In genomic region chr4:41216294-41217019, GRCh38 we compare ENCODE assay signal across 8 cellular contexts. TPM values are rescaled to one million over a fixed set of nuclear protein-coding genes. Genes with fewer than 3 reads are reported as not detected.
DNase-seq lines count a peak whose midpoint lies in the region; TF ChIP-seq lines count a peak whose summit lies in the region.

No MANE protein-coding gene starts in this region.

- H3K4me2 ChIP-seq in OCI-LY1 (ENCODE audit: low read length) (peak overlapping the region; percentile 78), trophoblast cell (ENCODE audit: low read length) (peak overlapping the region; percentile 58)

- H3K9me2 ChIP-seq in OCI-LY1 (ENCODE audit: low read depth, low read length): no peaks in the 10 kb centered on the region

- H2BK5ac ChIP-seq in trophoblast cell (ENCODE audit: low read depth, low read length, poor library complexity): peak overlapping the region; percentile 84

- TF ChIP-seq CTCF in GM20000 (IDR thresholded peaks at IDR 0.05; ENCODE audit: extremely low read depth, missing control alignments) (no peak), OCI-LY1 (IDR thresholded peaks at IDR 0.05; ENCODE audit: low read length) (peak; percentile 33; the same call in 1 of the 2 replicates), cardiac muscle cell (IDR thresholded peaks at IDR 0.05; ENCODE audit: low read depth, low read length) (peak; percentile 35)

- no peak overlapping the region for H3K27ac ChIP-seq in OCI-LY1 (ENCODE audit: low read depth, low read length, poor library complexity, severe bottlenecking)
- peak overlapping the region; percentile 61 for H3K27ac ChIP-seq in cardiac muscle cell
- H3K27ac ChIP-seq in trophoblast cell (ENCODE audit: low read depth, low read length): peak overlapping the region; percentile 76

- peak overlapping the region; percentile 88 for H4K12ac ChIP-seq in trophoblast cell (ENCODE audit: low read depth, low read length)

- peak overlapping the region; percentile 4 for H2BK12ac ChIP-seq in trophoblast cell (ENCODE audit: low read length)

- peak overlapping the region; percentile 67 for H3K4me3 ChIP-seq in OCI-LY1 (ENCODE audit: low read depth, low read length, poor library complexity, severe bottlenecking)
- H3K4me3 ChIP-seq in cardiac muscle cell: peak overlapping the region; percentile 55
- peak overlapping the region; percentile 77 for H3K4me3 ChIP-seq in trophoblast cell (ENCODE audit: low read depth, low read length)

- peaks cover 19% of the 10 kb centered on the region for H3K79me1 ChIP-seq in trophoblast cell (ENCODE audit: low read length)

- peak overlapping the region; percentile 86 for H3K14ac ChIP-seq in trophoblast cell (ENCODE audit: low read length)

- H3K9me3 ChIP-seq in OCI-LY1 (ENCODE audit: low read length): no peaks in the 10 kb centered on the region
- H3K9me3 ChIP-seq in cardiac muscle cell (ENCODE audit: low read depth): no peaks in the 10 kb centered on the region
- H3K9me3 ChIP-seq in trophoblast cell (ENCODE audit: insufficient read depth, low read depth, low read length): no peaks in the 10 kb centered on the region

- H3K4me1 ChIP-seq in OCI-LY1 (ENCODE audit: insufficient read depth, low read length, severe bottlenecking): peaks cover 32% of the 10 kb centered on the region
- H3K4me1 ChIP-seq in cardiac muscle cell (ENCODE audit: low read depth): peaks cover 4% of the 10 kb centered on the region
- H3K4me1 ChIP-seq in trophoblast cell (ENCODE audit: control insufficient read depth in 1 of 2, insufficient read depth in 2 of 2, low read length in 2 of 2): peaks cover 0 to 3% of the 10 kb centered on the region in 2 experiments

- no peaks in the 10 kb centered on the region for H4K20me1 ChIP-seq in OCI-LY1 (ENCODE audit: insufficient read depth, low read length)

- no peak overlapping the region for H3K23ac ChIP-seq in trophoblast cell (ENCODE audit: low read length)

- H2AK5ac ChIP-seq in trophoblast cell (ENCODE audit: low read length): no peak overlapping the region

- peak overlapping the region; percentile 82 for H2BK120ac ChIP-seq in trophoblast cell (ENCODE audit: insufficient read depth, low read length, poor library complexity)

- H3K9ac ChIP-seq in OCI-LY1 (ENCODE audit: low read length) (peak overlapping the region; percentile 71), trophoblast cell (ENCODE audit: low read length) (peak overlapping the region; percentile 75)

- H3K79me2 ChIP-seq in OCI-LY1 (ENCODE audit: insufficient read depth, low read length): no peaks in the 10 kb centered on the region
- H3K79me2 ChIP-seq in trophoblast cell (ENCODE audit: control insufficient read depth, insufficient read depth, low read length, poor library complexity): peaks cover 17% of the 10 kb centered on the region

- in situ Hi-C loops in Caki2 (cut with HindIII; ENCODE audit: low pct_unique_long_range_greater_than_20kb, low sequenced_read_pairs): loop anchor here (25.0 kb wide), 1 partner anchor 254 kb away; no protein-coding TSS in a partner anchor

- H2AFZ ChIP-seq in OCI-LY1 (ENCODE audit: low read length) (peak overlapping the region; percentile 60; the same call in 1 of the 2 replicates), trophoblast cell (ENCODE audit: insufficient read depth, low read length, poor library complexity) (peak overlapping the region; percentile 92)

- H3K36me3 ChIP-seq in OCI-LY1 (ENCODE audit: insufficient read depth, low read length): no peaks in the 10 kb centered on the region
- H3K36me3 ChIP-seq in cardiac muscle cell: no peaks in the 10 kb centered on the region
- no peaks in the 10 kb centered on the region for H3K36me3 ChIP-seq in trophoblast cell (ENCODE audit: control insufficient read depth in 1 of 2, insufficient read depth in 2 of 2, low read length in 2 of 2)

- peak overlapping the region; percentile 81 for H4K91ac ChIP-seq in trophoblast cell (ENCODE audit: low read depth, low read length)

- peak overlapping the region; percentile 92 for H4K8ac ChIP-seq in trophoblast cell (ENCODE audit: low read depth, low read length)

- no CpG with 5 or more reads among the region's 59 CpGs for WGBS in trophoblast cell (ENCODE audit: extremely low coverage, insufficient coverage, insufficient read length)

- H3K27me3 ChIP-seq in OCI-LY1 (ENCODE audit: insufficient read depth, low read length): no peaks in the 10 kb centered on the region; the same call in 1 of the 2 replicates
- peaks cover 12% of the 10 kb centered on the region for H3K27me3 ChIP-seq in cardiac muscle cell
- H3K27me3 ChIP-seq in trophoblast cell (ENCODE audit: insufficient read depth, low read length): no peaks in the 10 kb centered on the region

- H3K18ac ChIP-seq in trophoblast cell (ENCODE audit: low read length): peak overlapping the region; percentile 83

- peak overlapping the region; percentile 38 for H3K4ac ChIP-seq in trophoblast cell (ENCODE audit: low read depth, low read length)

- DNase-seq in Caki2 (ENCODE audit: low read depth): peak; percentile 85
- DNase-seq in GM20000 (ENCODE audit: low spot score): peak; percentile 90
- DNase-seq in HPDE6-E6E7 (ENCODE audit: extremely low spot score): peak; percentile 82
- peak; percentile 65 for DNase-seq in activated naive CD4-positive, alpha-beta T cell treated with anti-CD3 and anti-CD28 coated beads, Interleukin-2, amount 50 U/mL, for 16 hours
- peak; percentile 81 to 82 for DNase-seq in cardiac muscle cell (ENCODE audit: low read depth in 1 of 2, low spot score in 1 of 2)
- peak; percentile 73 to 75 for DNase-seq in trophoblast cell
- no peak for DNase-seq in GF-D8 (lab: John Stamatoyannopoulos, UW)

- H3F3A ChIP-seq in OCI-LY1 (ENCODE audit: insufficient read depth, low read length): no peaks in the 10 kb centered on the region

RNA-seq across cellular contexts. Expression of gene APBB2, which starts 2.1 kb away (rescaled TPM):
- total RNA-seq in Caki2 (2014; rRNA removed; shearing (Covaris generic); ENCODE audit: low replicate concordance): 19.8 and 24.3 TPM in 2 replicates
- 11.4 and 14.9 TPM in 2 replicates for total RNA-seq in cardiac muscle cell
- polyA plus RNA-seq in cardiac muscle cell: 4.6 and 9.9 TPM in 2 replicates
- 41.4 and 45.0 TPM in 2 replicates for polyA plus RNA-seq in trophoblast cell (2013)

RNA-seq across cellular contexts. Expression of gene UCHL1, which starts 40.3 kb away (rescaled TPM):
- 2,495 and 2,581 TPM in 2 replicates for total RNA-seq in Caki2 (2014; rRNA removed; shearing (Covaris generic); ENCODE audit: low replicate concordance)
- total RNA-seq in cardiac muscle cell: 36.3 and 71.8 TPM in 2 replicates
- polyA plus RNA-seq in cardiac muscle cell: 33.3 and 60.3 TPM in 2 replicates
- polyA plus RNA-seq in trophoblast cell (2013): 95.0 and 114 TPM in 2 replicates

Comparison
In these comparisons a context has a peak if more than half of its experiments do, and no peak if none do; other contexts are left out.
1. RNA of gene UCHL1, which starts 40.3 kb away (total RNA-seq): 2,495 to 2,581 TPM in Caki2; 36.3 to 71.8 TPM in cardiac muscle cell; every median in the first group is over 10 times any median in the second.
2. Peak in every context shown above with its lines, with median percentiles within 50 percentile points of each other: H3K4me3 ChIP-seq.